1 cellular context compared by ENCODE assay signal in genomic region chr1:174999216-174999925, GRCh38.
TF ChIP-seq lines count a peak whose summit lies in the region.

No MANE protein-coding gene starts in this region.

TF ChIP-seq in HepG2, 621 proteins besides CTCF, POLR2A, EP300 and RAD21 (continued from another document and continues in another):
- 0 out of 2 replicates have a peak, but pooled peaks have one; percentile 10 for TF ChIP-seq ZSCAN22 (CRISPR knock-in tag; IDR thresholded peaks at IDR 0.05)
- no peak for TF ChIP-seq ZNF557 (CRISPR knock-in tag; IDR thresholded peaks at IDR 0.05)
- no peak for TF ChIP-seq ZNF709 (CRISPR knock-in tag; IDR thresholded peaks at IDR 0.05)
- TF ChIP-seq HHEX (CRISPR knock-in tag; IDR thresholded peaks at IDR 0.05): 0 out of 2 replicates have a peak, but pooled peaks have one; percentile 28
- no peak for TF ChIP-seq ZFP36L1 (CRISPR knock-in tag; IDR thresholded peaks at IDR 0.05)
- TF ChIP-seq PHF21A (CRISPR knock-in tag; IDR thresholded peaks at IDR 0.05): peak; percentile 73; the same call in 1 of the 2 replicates
- TF ChIP-seq ESRRA (CRISPR knock-in tag; IDR thresholded peaks at IDR 0.05; ENCODE audit: low read depth): 0 out of 2 replicates have a peak, but pooled peaks have one; percentile 34
- TF ChIP-seq ZMYM4 (CRISPR knock-in tag; IDR thresholded peaks at IDR 0.05): peak; percentile 90
- TF ChIP-seq ZGPAT (CRISPR knock-in tag; IDR thresholded peaks at IDR 0.05): peak; percentile 75
- no peak for TF ChIP-seq ZNF703 (CRISPR knock-in tag; IDR thresholded peaks at IDR 0.05; ENCODE audit: borderline replicate concordance)
- TF ChIP-seq NFE2L1 (CRISPR knock-in tag; IDR thresholded peaks at IDR 0.05; ENCODE audit: borderline replicate concordance): no peak
- TF ChIP-seq ZKSCAN5 (CRISPR knock-in tag; IDR thresholded peaks at IDR 0.05): no peak
- no peak for TF ChIP-seq TCF7L2 (IDR thresholded peaks at IDR 0.05; ENCODE audit: low read depth, low read length)
- peak; percentile 52 for TF ChIP-seq RARA (CRISPR knock-in tag; IDR thresholded peaks at IDR 0.05)
- peak; percentile 15 for TF ChIP-seq ZNF335 (CRISPR knock-in tag; IDR thresholded peaks at IDR 0.05)
- TF ChIP-seq HNRNPH1 (optimal IDR thresholded peaks at IDR 0.05; ENCODE audit: low read depth, low read length): no peak
- no peak for TF ChIP-seq BORCS8-MEF2B (CRISPR knock-in tag; IDR thresholded peaks at IDR 0.05)
- peak; percentile 96 for TF ChIP-seq DMAP1 (CRISPR knock-in tag; IDR thresholded peaks at IDR 0.05)
- TF ChIP-seq ZBTB7B (CRISPR knock-in tag; IDR thresholded peaks at IDR 0.05): 0 out of 2 replicates have a peak, but pooled peaks have one; percentile 13
- no peak; the same call in 1 of the 2 replicates for TF ChIP-seq MEIS2 (CRISPR knock-in tag; IDR thresholded peaks at IDR 0.05)
- no peak for TF ChIP-seq ZNF790 (CRISPR knock-in tag; IDR thresholded peaks at IDR 0.05; ENCODE audit: borderline replicate concordance)
- peak; percentile 96 for TF ChIP-seq HNRNPLL (IDR thresholded peaks at IDR 0.05; ENCODE audit: low read depth, low read length, poor library complexity, severe bottlenecking)
- no peak for TF ChIP-seq ZNF138 (CRISPR knock-in tag; IDR thresholded peaks at IDR 0.05; ENCODE audit: low read depth)
- no peak; the same call in 1 of the 2 replicates for TF ChIP-seq NCOA2 (CRISPR knock-in tag; IDR thresholded peaks at IDR 0.05)
- TF ChIP-seq NCOR1 (IDR thresholded peaks at IDR 0.05; ENCODE audit: borderline replicate concordance, low read length): peak; percentile 38; the same call in 1 of the 2 replicates
- TF ChIP-seq MTA1 (CRISPR knock-in tag; IDR thresholded peaks at IDR 0.05; ENCODE audit: borderline replicate concordance): no peak; the same call in 1 of the 2 replicates
- no peak for TF ChIP-seq HMG20A (CRISPR knock-in tag; IDR thresholded peaks at IDR 0.05; ENCODE audit: borderline replicate concordance)
- no peak for TF ChIP-seq MED8 (CRISPR knock-in tag; IDR thresholded peaks at IDR 0.05; ENCODE audit: insufficient replicate concordance)
- TF ChIP-seq ISX (CRISPR knock-in tag; conservative IDR thresholded peaks at IDR 0.05): no peak
- TF ChIP-seq CBX1 (IDR thresholded peaks at IDR 0.05; ENCODE audit: low read depth): peak; percentile 31
- no peak for TF ChIP-seq ZBTB46 (CRISPR knock-in tag; IDR thresholded peaks at IDR 0.05; ENCODE audit: borderline replicate concordance)
- TF ChIP-seq ZUFSP (CRISPR knock-in tag; IDR thresholded peaks at IDR 0.05; ENCODE audit: borderline replicate concordance): no peak
- TF ChIP-seq ZNF629 (CRISPR knock-in tag; conservative IDR thresholded peaks at IDR 0.05): no peak; the same call in 1 of the 2 replicates
- TF ChIP-seq ZMYM3 (CRISPR knock-in tag; IDR thresholded peaks at IDR 0.05): no peak
- TF ChIP-seq ATF5 (CRISPR knock-in tag; IDR thresholded peaks at IDR 0.05; ENCODE audit: low read depth): no peak; the same call in 1 of the 2 replicates
- peak; percentile 89 for TF ChIP-seq TAF1 (CRISPR knock-in tag; IDR thresholded peaks at IDR 0.05)
- TF ChIP-seq ZNF691 (CRISPR knock-in tag; IDR thresholded peaks at IDR 0.05; ENCODE audit: borderline replicate concordance, low read depth): no peak
- TF ChIP-seq AGO1 (IDR thresholded peaks at IDR 0.05; ENCODE audit: low read depth, low read length, poor library complexity, severe bottlenecking): no peak
- TF ChIP-seq IRF2 (CRISPR knock-in tag; IDR thresholded peaks at IDR 0.05): peak; percentile 76; the same call in 1 of the 2 replicates
- TF ChIP-seq NFIC (IDR thresholded peaks at IDR 0.05; ENCODE audit: low read length): 0 out of 2 replicates have a peak, but pooled peaks have one; percentile 12
- TF ChIP-seq MTF1 (CRISPR knock-in tag; IDR thresholded peaks at IDR 0.05): no peak
- no peak for TF ChIP-seq KLF15 (CRISPR knock-in tag; IDR thresholded peaks at IDR 0.05; ENCODE audit: borderline replicate concordance)
- TF ChIP-seq ZNF232 (CRISPR knock-in tag; IDR thresholded peaks at IDR 0.05; ENCODE audit: borderline replicate concordance): no peak
- no peak for TF ChIP-seq AKNA (CRISPR knock-in tag; IDR thresholded peaks at IDR 0.05; ENCODE audit: borderline replicate concordance)
- TF ChIP-seq MLX (CRISPR knock-in tag; IDR thresholded peaks at IDR 0.05): 0 out of 2 replicates have a peak, but pooled peaks have one; percentile 15
- TF ChIP-seq IRX3 (CRISPR knock-in tag; IDR thresholded peaks at IDR 0.05; ENCODE audit: borderline replicate concordance, low read depth): no peak; the same call in 1 of the 2 replicates
- TF ChIP-seq ZNF713 (CRISPR knock-in tag; IDR thresholded peaks at IDR 0.05): no peak
- no peak; the same call in 1 of the 2 replicates for TF ChIP-seq AHR (CRISPR knock-in tag; IDR thresholded peaks at IDR 0.05)
- TF ChIP-seq SP1 (IDR thresholded peaks at IDR 0.05): no peak
- TF ChIP-seq SP1 (CRISPR knock-in tag; IDR thresholded peaks at IDR 0.05): peak; percentile 69
- TF ChIP-seq HOXA7 (CRISPR knock-in tag; IDR thresholded peaks at IDR 0.05): no peak
- no peak for TF ChIP-seq ZNF3 (CRISPR knock-in tag; IDR thresholded peaks at IDR 0.05)
- no peak for TF ChIP-seq ZNF549 (CRISPR knock-in tag; IDR thresholded peaks at IDR 0.05)
- peak; percentile 41; the same call in 1 of the 2 replicates for TF ChIP-seq HES4 (CRISPR knock-in tag; IDR thresholded peaks at IDR 0.05; ENCODE audit: borderline replicate concordance)
- no peak for TF ChIP-seq RCOR2 (CRISPR knock-in tag; IDR thresholded peaks at IDR 0.05)
- TF ChIP-seq TEF (CRISPR knock-in tag; IDR thresholded peaks at IDR 0.05): no peak
- TF ChIP-seq ZSCAN31 (CRISPR knock-in tag; IDR thresholded peaks at IDR 0.05; ENCODE audit: low read depth): no peak
- no peak; the same call in 1 of the 2 replicates for TF ChIP-seq SATB2 (CRISPR knock-in tag; IDR thresholded peaks at IDR 0.05)
- TF ChIP-seq GLI4 (CRISPR knock-in tag; IDR thresholded peaks at IDR 0.05; ENCODE audit: borderline replicate concordance): no peak
- TF ChIP-seq MIER3 (CRISPR knock-in tag; IDR thresholded peaks at IDR 0.05; ENCODE audit: borderline replicate concordance): peak; percentile 74; the same call in 1 of the 2 replicates
- TF ChIP-seq CSRNP2 (CRISPR knock-in tag; conservative IDR thresholded peaks at IDR 0.05; ENCODE audit: low read depth): no peak
- 0 out of 2 replicates have a peak, but pooled peaks have one; percentile 17 for TF ChIP-seq ZNF766 (CRISPR knock-in tag; IDR thresholded peaks at IDR 0.05; ENCODE audit: borderline replicate concordance)
- peak; percentile 75 for TF ChIP-seq ETV5 (CRISPR knock-in tag; IDR thresholded peaks at IDR 0.05; ENCODE audit: borderline replicate concordance)
- peak; percentile 34; the same call in 1 of the 2 replicates for TF ChIP-seq SIX1 (CRISPR knock-in tag; IDR thresholded peaks at IDR 0.05; ENCODE audit: borderline replicate concordance)
